Comparison of ENCODE assay signal across 9 cellular contexts in the genomic region with DNA sequence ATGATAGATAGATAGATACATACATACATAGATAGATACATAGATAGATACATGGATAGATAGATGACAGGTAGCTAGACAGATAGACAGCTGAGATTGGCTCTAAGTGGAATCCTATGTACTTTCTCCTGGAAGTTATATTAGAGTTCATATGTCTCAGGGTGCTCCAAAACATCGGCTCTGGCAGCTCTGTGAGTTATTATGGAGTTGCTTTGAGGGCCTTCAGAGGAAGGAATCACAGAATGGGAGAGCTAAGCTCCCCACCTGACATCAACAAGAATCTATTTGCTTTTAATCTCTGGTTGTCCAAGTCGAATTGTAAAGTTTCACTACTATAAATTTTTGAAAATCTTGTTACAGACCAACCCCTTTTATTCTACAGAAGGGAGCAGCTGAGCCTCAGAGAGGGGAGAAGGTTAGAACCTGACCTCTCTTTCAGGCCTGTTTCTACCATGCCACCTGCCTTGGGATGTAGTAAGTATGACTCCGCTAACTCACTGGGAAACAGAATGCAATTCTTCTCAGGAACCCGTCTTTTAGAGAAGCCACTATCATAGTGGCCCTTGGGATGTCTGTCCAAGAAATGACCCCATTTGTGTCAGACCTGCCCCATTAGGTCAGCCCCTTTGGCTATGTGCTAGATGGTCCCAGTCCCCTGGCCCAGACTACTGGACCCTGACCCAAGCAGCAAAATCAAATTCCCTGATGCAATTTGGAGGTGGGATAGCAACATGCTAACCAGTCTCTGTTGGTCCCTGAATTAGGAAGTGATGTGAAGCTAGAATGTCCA. TPM values are rescaled to one million over a fixed set of nuclear protein-coding genes. Genes with fewer than 3 reads are reported as not detected.
"Had no signal": no experiment of that assay in that cellular context is flagged by ENCODE, and none has a peak within 500 bp of the region (broad histone marks: within the 10 kb centered on the region; RNA-seq: fewer than 3 reads in every experiment).

No MANE protein-coding gene starts in this region.

- ATAC-seq: GM23338, HepG2 had no signal

- DNase-seq: H9, HCEC 1CT had no signal

- FAIRE-seq: H1, H54, HepG2 had no signal

- H3K36me3 Mint-ChIP-seq: IgD-negative memory B cell had no signal

- H3K4me3 Mint-ChIP-seq: GM23338, H9, IgD-negative memory B cell had no signal

- H3K9me3 Mint-ChIP-seq: GM23338 had no signal

- H3K27ac ChIP-seq: HL-60 had no signal

- H3K4me3 ChIP-seq: GM23338 had no signal

- H3K27ac Mint-ChIP-seq: GM23338, H9 had no signal

- H3K4me1 Mint-ChIP-seq: GM23338, H9, IgD-negative memory B cell had no signal

RNA-seq across cellular contexts. Expression of a gene that starts 18.3 kb away (rescaled TPM):
- total RNA-seq: GM23338, H1, H9, HT1080 had no signal
- polyA plus RNA-seq: GM23338, H1, IgD-negative memory B cell had no signal

RNA-seq across cellular contexts. Expression of a gene that starts 43.5 kb away (rescaled TPM):
- total RNA-seq: GM23338, H1, H9, HepG2, HT1080 had no signal
- polyA plus RNA-seq: GM23338, H1, HepG2, IgD-negative memory B cell had no signal
